In genomic region chrX:7641141-7641540, GRCh38 we compare ENCODE assay signal across 35 cellular contexts.
"Had no signal": no experiment of that assay in that cellular context is flagged by ENCODE, and none has a peak within 500 bp of the region (broad histone marks: within the 10 kb centered on the region; RNA-seq: fewer than 3 reads in every experiment).

No MANE protein-coding gene starts in this region.

- H3K36me3 ChIP-seq: MG63 had no signal

- H3K27me3 ChIP-seq: MG63 had no signal

- DNase-seq: Kasumi-1, MG63, MM.1S, MV-4-11, NCI-H1048, NCI-H1092, NCI-H1092 treated with DMSO at 0.1 percent for 48 hours, NCI-H1105, NCI-H1105 treated with DMSO at 0.1 percent for 48 hours, NCI-H1417, NCI-H1417 treated with DMSO at 0.1 percent for 48 hours, NCI-H1436, NCI-H1436 treated with DMSO at 0.1 percent for 48 hours, NCI-H146, NCI-H1694, NCI-H1694 treated with DMSO at 0.1 percent for 48 hours, NCI-H187, NCI-H187 treated with DMSO at 0.1 percent for 48 hours, NCI-H1930, NCI-H2029, NCI-H2029 treated with DMSO at 0.1 percent for 48 hours, NCI-H2081, NCI-H2081 treated with DMSO at 0.1 percent for 48 hours, NCI-H2107, NCI-H2171, NCI-H2171 treated with DMSO at 0.1 percent for 48 hours, NCI-H2227 treated with DMSO at 0.1 percent for 48 hours, NCI-H226, NCI-H345, NCI-H446, NCI-H446 treated with DMSO at 0.1 percent for 48 hours, NCI-H510A, NCI-H510A treated with DMSO at 0.1 percent for 48 hours, NCI-H524, NCI-H524 treated with DMSO at 0.1 percent for 48 hours had no signal

- H3K9me3 ChIP-seq: MG63 had no signal

- H3K4me3 ChIP-seq: MG63 had no signal
